Comparison of ENCODE assay signal across 26 cellular contexts in the genomic region with DNA sequence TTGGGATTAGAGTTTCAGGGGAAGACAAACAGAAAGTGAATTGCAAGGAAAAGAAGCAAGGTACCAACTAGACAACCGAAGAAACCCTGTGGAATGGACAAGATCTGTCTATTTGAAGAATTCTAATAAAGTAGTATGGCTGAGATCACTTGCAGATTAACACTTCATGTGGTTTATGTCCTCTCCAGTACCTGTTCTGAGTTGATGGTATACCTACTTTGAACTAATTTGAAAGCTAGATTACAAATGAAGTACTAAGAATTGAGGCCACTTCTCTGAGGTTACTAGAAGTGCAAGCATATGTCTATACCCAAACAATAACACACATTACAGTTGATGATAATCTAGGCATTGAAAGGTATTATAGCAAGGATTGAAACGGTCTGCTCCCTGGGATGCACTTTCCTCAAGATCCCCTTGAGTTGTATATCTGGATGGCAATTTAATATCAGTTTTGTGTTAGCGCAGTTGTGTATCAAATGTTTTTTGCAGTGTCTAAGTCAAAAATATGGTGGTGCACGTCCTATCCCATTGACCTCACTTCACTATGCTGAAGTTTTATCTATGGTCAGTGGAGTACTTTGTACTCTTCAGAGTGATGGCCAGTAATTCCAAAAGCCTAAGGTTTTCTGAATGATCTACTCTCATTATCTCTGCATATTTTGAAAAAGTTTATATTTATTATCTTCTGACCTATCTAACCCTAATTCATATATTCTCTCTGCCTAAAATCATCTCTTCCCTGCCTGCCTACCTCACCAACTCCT.
"Had no signal": no experiment of that assay in that cellular context is flagged by ENCODE, and none has a peak within 500 bp of the region (broad histone marks: within the 10 kb centered on the region; RNA-seq: fewer than 3 reads in every experiment).

No MANE protein-coding gene starts in this region.

- H3K4me3 ChIP-seq: colonic mucosa, gastrocnemius medialis, prostate gland, right atrium auricular region, skin epidermis, suprapubic skin, transverse colon, upper lobe of right lung, uterus had no signal

- FAIRE-seq: kidney had no signal

- H3K27me3 Mint-ChIP-seq: dendritic cell treated with granulocyte-macrophage colony-stimulating factor and Interleukin-4, amounts not matched to agents 40 ng/mL and 50 ng/mL, for 4 days; naive thymus-derived CD4-positive, alpha-beta T cell; stimulated activated naive CD8-positive, alpha-beta T cell treated with anti-CD3 and anti-CD28 coated beads, Interleukin-15, amount 100 ng/mL, for 72 hours had no signal

- DNase-seq: colonic mucosa; effector CD8-positive, alpha-beta T cell; endodermal cell; foreskin fibroblast; gastrocnemius medialis; head of caudate nucleus; kidney; mesendoderm; midbrain; naive thymus-derived CD4-positive, alpha-beta T cell; nucleus accumbens; stimulated activated CD4-positive, alpha-beta T cell treated with anti-CD3 and anti-CD28 coated beads, Interleukin-15, amount 100 ng/mL, for 24 hours; stimulated activated CD4-positive, alpha-beta T cell treated with anti-CD3 and anti-CD28 coated beads, Interleukin-2, amount 100 ng/mL, for 48 hours; stimulated activated CD8-positive, alpha-beta memory T cell treated with anti-CD3 and anti-CD28 coated beads, Interleukin-4, amount 100 ng/mL, for 48 hours; stimulated activated naive CD4-positive, alpha-beta T cell; stimulated activated naive CD8-positive, alpha-beta T cell treated with anti-CD3 and anti-CD28 coated beads, Interleukin-15, amount 100 ng/mL, for 72 hours; transverse colon; upper lobe of right lung; uterus had no signal

- H3K4me3 Mint-ChIP-seq: dendritic cell treated with granulocyte-macrophage colony-stimulating factor and Interleukin-4, amounts not matched to agents 40 ng/mL and 50 ng/mL, for 4 days; endodermal cell; naive thymus-derived CD4-positive, alpha-beta T cell; nephron; stimulated activated naive CD8-positive, alpha-beta T cell treated with anti-CD3 and anti-CD28 coated beads, Interleukin-15, amount 100 ng/mL, for 72 hours had no signal

- H3K27me3 ChIP-seq: colonic mucosa, gastrocnemius medialis, right atrium auricular region, suprapubic skin, transverse colon, upper lobe of right lung, uterus had no signal

- H3K36me3 ChIP-seq: colonic mucosa, gastrocnemius medialis, prostate gland, right atrium auricular region, suprapubic skin, transverse colon, upper lobe of right lung, uterus had no signal

- H3K4me1 ChIP-seq: colonic mucosa, prostate gland, upper lobe of right lung, uterus had no signal

- H3K9me3 Mint-ChIP-seq: endodermal cell had no signal

- H3K27ac ChIP-seq: colonic mucosa, epithelial cell of prostate, gastrocnemius medialis, prostate gland, right atrium auricular region, skin epidermis, suprapubic skin, transverse colon, upper lobe of right lung, uterus had no signal

- H3K9me3 ChIP-seq: colonic mucosa, gastrocnemius medialis, prostate gland, right atrium auricular region, suprapubic skin, transverse colon, upper lobe of right lung, uterus had no signal

- ATAC-seq: naive thymus-derived CD4-positive, alpha-beta T cell; stimulated activated naive CD8-positive, alpha-beta T cell treated with anti-CD3 and anti-CD28 coated beads, Interleukin-15, amount 100 ng/mL, for 72 hours; upper lobe of right lung had no signal
